ENCODE assay signal across 26 cellular contexts in the genomic region with DNA sequence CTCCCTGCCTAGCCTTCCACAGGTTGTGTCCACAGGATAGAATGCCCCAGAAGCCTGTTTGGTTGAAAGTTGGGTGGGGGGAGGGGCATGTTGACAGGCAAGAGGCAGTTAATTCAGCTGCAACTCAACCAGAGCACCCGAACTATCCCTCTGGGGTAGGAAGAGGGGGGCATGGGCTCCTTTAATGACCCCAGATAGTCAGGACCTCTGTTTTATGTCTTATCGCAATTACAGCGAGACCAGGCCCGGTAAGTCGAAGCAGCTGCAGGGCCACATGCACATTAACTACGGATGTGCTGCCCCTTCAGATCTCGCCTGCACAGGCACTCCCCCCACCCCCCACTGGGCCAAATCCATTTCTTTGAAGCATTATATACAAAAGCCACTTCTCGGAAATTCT.
"Had no signal": no experiment of that assay in that cellular context is flagged by ENCODE, and none has a peak within 500 bp of the region (broad histone marks: within the 10 kb centered on the region; RNA-seq: fewer than 3 reads in every experiment).

No MANE protein-coding gene starts in this region.

- H3K27ac ChIP-seq: ascending aorta, cardiac muscle cell had no signal

- H3K4me1 ChIP-seq: ascending aorta had no signal

- H3K36me3 ChIP-seq: ascending aorta, cardiac muscle cell had no signal

- ATAC-seq: activated CD8-positive, alpha-beta T cell treated with anti-CD3 and anti-CD28 coated beads for 36 hours; activated naive CD8-positive, alpha-beta T cell treated with anti-CD3 and anti-CD28 coated beads, Interleukin-2, amount 50 U/mL, for 24 hours had no signal

- H3K27me3 ChIP-seq: ascending aorta, cardiac muscle cell had no signal

- H3K9me3 ChIP-seq: ascending aorta had no signal

- H3K4me3 ChIP-seq: ascending aorta, cardiac muscle cell had no signal

- DNase-seq: activated B cell treated with CpG ODN at 0.5 μM for 24 hours; activated CD4-positive, alpha-beta memory T cell treated with anti-CD3 and anti-CD28 coated beads for 36 hours; activated CD4-positive, alpha-beta T cell treated with anti-CD3 and anti-CD28 coated beads for 4 hours; activated CD4-positive, alpha-beta T cell treated with anti-CD3 and anti-CD28 coated beads, Interleukin-2, amount 10 ng/mL, durations not matched to agents 24 days and 14 days; activated CD4-positive, alpha-beta T cell treated with anti-CD3 and anti-CD28 coated beads, Interleukin-2, amount 50 U/mL, for 1 hour; activated CD4-positive, alpha-beta T cell treated with anti-CD3 and anti-CD28 coated beads, Interleukin-2, amount 50 U/mL, for 4 hours; activated CD4-positive, CD25-positive, alpha-beta regulatory T cell treated with anti-CD3 and anti-CD28 coated beads, Interleukin-2, amount 50 U/mL, for 72 hours; activated CD8-positive, alpha-beta memory T cell treated with anti-CD3 and anti-CD28 coated beads, Interleukin-2, amount 50 U/mL, for 4 hours; activated CD8-positive, alpha-beta T cell treated with anti-CD3 and anti-CD28 coated beads for 36 hours; activated effector memory CD4-positive, alpha-beta T cell treated with Interleukin-2 at 50 U/mL for 16 hours; activated gamma-delta T cell; activated naive CD4-positive, alpha-beta T cell treated with anti-CD3 and anti-CD28 coated beads, Interleukin-2, amount 10 ng/mL, durations not matched to agents 7 days and 5 days; activated naive CD4-positive, alpha-beta T cell treated with Interleukin-2 at 50 U/mL for 16 hours; activated naive CD8-positive, alpha-beta T cell treated with anti-CD3 and anti-CD28 coated beads, Interleukin-2, amount 10 ng/mL, durations not matched to agents 7 days and 5 days; activated naive CD8-positive, alpha-beta T cell treated with anti-CD3 and anti-CD28 coated beads, Interleukin-2, amount 50 U/mL, for 24 hours; activated T-cell treated with anti-CD3 and anti-CD28 coated beads for 4 hours; activated T-cell treated with anti-CD3 and anti-CD28 coated beads, Interleukin-2, amount 50 U/mL, for 24 hours; activated T-cell treated with anti-CD3 and anti-CD28 coated beads, Interleukin-2, amount 50 U/mL, for 48 hours; amygdala; anterior cingulate cortex; caudate nucleus; cerebellar nuclear complex; T-helper 2 cell; T-helper 9 cell had no signal
